20 cellular contexts compared by ENCODE assay signal in the genomic region with DNA sequence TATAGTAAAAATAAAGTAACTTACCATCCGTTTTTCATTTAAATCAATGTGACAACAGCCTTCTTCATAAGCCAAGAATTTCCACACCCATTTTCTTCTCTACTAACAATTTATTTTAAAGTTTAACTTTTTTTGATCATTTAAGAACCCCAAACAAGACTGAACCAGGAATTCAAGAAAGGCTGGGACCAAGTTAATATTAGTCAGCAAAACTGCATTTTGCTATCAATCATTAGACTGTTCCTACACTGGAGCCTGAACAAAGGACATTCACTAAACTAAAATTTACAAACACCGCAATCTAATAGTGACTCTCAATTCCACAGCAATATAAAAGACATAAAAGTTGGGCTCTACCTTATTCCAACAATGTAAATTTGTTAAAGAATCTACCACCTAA.
"Had no signal": no experiment of that assay in that cellular context is flagged by ENCODE, and none has a peak within 500 bp of the region (broad histone marks: within the 10 kb centered on the region; RNA-seq: fewer than 3 reads in every experiment).

No MANE protein-coding gene starts in this region.

- H3K27ac ChIP-seq: esophagus muscularis mucosa, gastroesophageal sphincter, neutrophil, right atrium auricular region, suprapubic skin, thyroid gland, uterus had no signal

- H3K27ac Mint-ChIP-seq: stimulated activated effector memory CD8-positive, alpha-beta T cell treated with anti-CD3 and anti-CD28 coated beads, Interleukin-12 subunit alpha, Interleukin-12 subunit beta, amount 100 ng/mL, for 72 hours; type B pancreatic cell had no signal

- ATAC-seq: gastroesophageal sphincter; left ventricle myocardium superior; naive thymus-derived CD4-positive, alpha-beta T cell; stimulated activated effector memory CD8-positive, alpha-beta T cell treated with anti-CD3 and anti-CD28 coated beads, Interleukin-12 subunit alpha, Interleukin-12 subunit beta, amount 100 ng/mL, for 72 hours; stimulated activated naive CD8-positive, alpha-beta T cell treated with anti-CD3 and anti-CD28 coated beads, Interleukin-15, Interleukin-2, amounts not matched to agents 100 U/mL and 50 U/mL, for 24 hours had no signal

- FAIRE-seq: endometrium had no signal

- H3K9me3 ChIP-seq: esophagus muscularis mucosa, neutrophil, right atrium auricular region, suprapubic skin, thyroid gland, uterus had no signal

- H3K36me3 ChIP-seq: right atrium auricular region, thyroid gland, uterus had no signal

- H3K4me1 ChIP-seq: esophagus muscularis mucosa, gastroesophageal sphincter, right atrium auricular region, suprapubic skin, thyroid gland, uterus had no signal

- H3K4me3 ChIP-seq: esophagus muscularis mucosa, gastroesophageal sphincter, lung, right atrium auricular region, smooth muscle cell, suprapubic skin, thyroid gland, uterus had no signal

- H3K27me3 Mint-ChIP-seq: naive thymus-derived CD4-positive, alpha-beta T cell; type B pancreatic cell had no signal

- H3K4me3 Mint-ChIP-seq: naive thymus-derived CD4-positive, alpha-beta T cell; stimulated activated effector memory CD8-positive, alpha-beta T cell treated with anti-CD3 and anti-CD28 coated beads, Interleukin-12 subunit alpha, Interleukin-12 subunit beta, amount 100 ng/mL, for 72 hours; type B pancreatic cell had no signal

- H3K9me3 Mint-ChIP-seq: naive thymus-derived CD4-positive, alpha-beta T cell; stimulated activated effector memory CD8-positive, alpha-beta T cell treated with anti-CD3 and anti-CD28 coated beads, Interleukin-12 subunit alpha, Interleukin-12 subunit beta, amount 100 ng/mL, for 72 hours; type B pancreatic cell had no signal

- DNase-seq: caudate nucleus; effector memory CD4-positive, alpha-beta T cell; glutamatergic neuron; left ventricle myocardium superior; naive thymus-derived CD4-positive, alpha-beta T cell; stimulated activated CD4-positive, alpha-beta T cell treated with anti-CD3 and anti-CD28 coated beads, Interleukin-4, amount 100 ng/mL, for 1 hour; stimulated activated CD8-positive, alpha-beta memory T cell treated with anti-CD3 and anti-CD28 coated beads, Interleukin-4, amount 100 ng/mL, for 48 hours; stimulated activated naive CD8-positive, alpha-beta T cell treated with anti-CD3 and anti-CD28 coated beads, Interleukin-15, Interleukin-2, amounts not matched to agents 100 U/mL and 50 U/mL, for 24 hours; thyroid gland; uterus had no signal
